Comparison of ENCODE assay signal across 10 cellular contexts in genomic region chr5:65262094-65262493, GRCh38.
DNase-seq lines count a peak whose midpoint lies in the region; TF ChIP-seq lines count a peak whose summit lies in the region.
"Had no signal": no experiment of that assay in that cellular context is flagged by ENCODE, and none has a peak within 500 bp of the region (broad histone marks: within the 10 kb centered on the region; RNA-seq: fewer than 3 reads in every experiment).

No MANE protein-coding gene starts in this region.

- DNase-seq in EL (peak; percentile 18), NCI-H146 treated with DMSO at 0.1 percent for 48 hours (lab: John Stamatoyannopoulos, UW; ENCODE audit: unreplicated experiment) (peak; percentile 49), nephron progenitor cell (no peak), hippocampal formation (lab: John Stamatoyannopoulos, UW) (no peak), AML-193 (lab: John Stamatoyannopoulos, UW) (no peak)
- no peak for DNase-seq in stimulated activated CD4-positive, alpha-beta T cell treated with anti-CD3 and anti-CD28 coated beads, Interleukin-2, amount 100 ng/mL, for 24 hours
- no peak for DNase-seq in activated CD8-positive, alpha-beta memory T cell treated with anti-CD3 and anti-CD28 coated beads for 24 hours
- DNase-seq: NCI-H2107, T-cell had no signal

- H3K27ac Mint-ChIP-seq in brain: peak overlapping the region in 4 of 5 experiments; percentile 1 to 92 (median 28)
- H3K27ac Mint-ChIP-seq in nephron progenitor cell: peak overlapping the region; percentile 28
- H3K27ac Mint-ChIP-seq: T-cell had no signal

- H3K27me3 Mint-ChIP-seq in brain (no peaks in the 10 kb centered on the region), nephron progenitor cell (ENCODE audit: low read depth, poor library complexity) (no peaks in the 10 kb centered on the region)

- TF ChIP-seq CTCF in brain (conservative IDR thresholded peaks at IDR 0.05): no peak
- TF ChIP-seq CTCF in nephron progenitor cell (IDR thresholded peaks at IDR 0.05): no peak

- H3K4me3 Mint-ChIP-seq in brain (peak overlapping the region in 2 of 5 experiments; percentile 20 to 59), nephron progenitor cell (no peak overlapping the region)
- H3K4me3 Mint-ChIP-seq: T-cell had no signal

- peaks cover 16% of the 10 kb centered on the region for H3K4me1 Mint-ChIP-seq in brain
- peaks cover 23% of the 10 kb centered on the region for H3K4me1 Mint-ChIP-seq in nephron progenitor cell
- H3K4me1 Mint-ChIP-seq: T-cell had no signal

- H3K9me3 Mint-ChIP-seq in brain: no peaks in the 10 kb centered on the region
- H3K9me3 Mint-ChIP-seq in nephron progenitor cell: no peaks in the 10 kb centered on the region
- H3K9me3 Mint-ChIP-seq: T-cell had no signal

- H3K36me3 Mint-ChIP-seq in brain (no peaks in the 10 kb centered on the region), nephron progenitor cell (ENCODE audit: low read depth) (peaks cover 23% of the 10 kb centered on the region)
- H3K36me3 Mint-ChIP-seq: T-cell had no signal

Comparison
In these comparisons a context has a peak if more than half of its experiments do, and no peak if none do; other contexts are left out.
1. DNase-seq: peak in EL (single experiment) and NCI-H146 treated with DMSO at 0.1 percent for 48 hours (single experiment); none in nephron progenitor cell (single experiment), hippocampal formation (0 of 2), AML-193 (0 of 2), stimulated activated CD4-positive, alpha-beta T cell treated with anti-CD3 and anti-CD28 coated beads, Interleukin-2, amount 100 ng/mL, for 24 hours (0 of 2) and activated CD8-positive, alpha-beta memory T cell treated with anti-CD3 and anti-CD28 coated beads for 24 hours (single experiment).